ENCODE assay signal across 21 cellular contexts in the genomic region with DNA sequence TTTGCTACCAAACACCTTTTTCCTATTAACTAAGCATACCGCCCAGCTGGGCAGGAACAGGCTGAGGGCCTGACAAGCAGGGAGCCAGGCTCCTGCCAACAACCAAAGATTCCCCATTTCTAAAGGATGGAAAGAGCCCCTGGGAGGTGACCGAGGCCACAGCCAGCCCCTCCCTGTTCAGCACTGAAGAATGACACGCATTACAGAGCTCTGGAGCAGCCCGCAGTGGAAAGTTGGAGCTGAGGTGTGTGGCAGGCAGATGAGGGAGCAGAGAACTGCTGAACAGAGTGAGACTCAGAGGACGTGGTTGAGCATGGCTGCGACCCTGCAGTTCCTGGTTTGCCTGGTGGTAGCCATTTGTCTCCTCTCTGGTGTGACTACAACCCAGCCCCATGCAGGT. TPM values are rescaled to one million over a fixed set of nuclear protein-coding genes. Genes with fewer than 3 reads are reported as not detected.
DNase-seq lines count a peak whose midpoint lies in the region; ATAC-seq, FAIRE-seq and TF ChIP-seq lines count a peak whose summit lies in the region.
"Had no signal": no experiment of that assay in that cellular context is flagged by ENCODE, and none has a peak within 500 bp of the region (broad histone marks: within the 10 kb centered on the region; RNA-seq: fewer than 3 reads in every experiment).

A gene with protein sequence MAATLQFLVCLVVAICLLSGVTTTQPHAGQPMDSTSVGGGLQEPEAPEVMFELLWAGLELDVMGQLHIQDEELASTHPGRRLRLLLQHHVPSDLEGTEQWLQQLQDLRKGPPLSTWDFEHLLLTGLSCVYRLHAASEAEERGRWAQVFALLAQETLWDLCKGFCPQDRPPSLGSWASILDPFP (plus strand): TSS at position 223 of the 400 bp plus-strand sequence. CDS start 91 bp downstream, at position 314.

- H3K9ac ChIP-seq in K562 (ENCODE audit: insufficient read depth in 1 of 2, low read depth in 2 of 2, low read length in 2 of 2) (peak within 1 kb of the TSS in 1 of 2 experiments; percentile 52; a peak in 2 of 4 replicates), subcutaneous abdominal adipose tissue (ENCODE audit: low read length in 5 of 5) (no peak within 1 kb of the TSS)

- intact Hi-C loops in K562 (cut with micrococcal nuclease) = no loop called here
- intact Hi-C loops in body of pancreas (cut with DNase I) = no loop called here
- intact Hi-C loops in lower leg skin (cut with DNase I; ENCODE audit: low total_unique reads) = no loop called here

- peaks cover 0 to 14% of the 10 kb centered on the region in 2 experiments; a peak in 1 of 5 replicates for H3K4me1 ChIP-seq in K562 (replicated peaks in 1 of 2; ENCODE audit: control insufficient read depth in 2 of 2, insufficient read depth in 2 of 2, low read length in 2 of 2)
- peaks cover 0 to 32% (median 18%) of the 10 kb centered on the region in 5 donors for H3K4me1 ChIP-seq in subcutaneous abdominal adipose tissue (ENCODE audit: control insufficient read depth in 5 of 5, insufficient read depth in 5 of 5, low read length in 5 of 5)
- no peaks in the 10 kb centered on the region for H3K4me1 ChIP-seq in body of pancreas
- H3K4me1 ChIP-seq: uterus had no signal

- TF ChIP-seq RAD21 in K562 (CRISPR knock-in tag; conservative IDR thresholded peaks at IDR 0.05 in 1 of 2, IDR thresholded peaks at IDR 0.05 in 1 of 2) = no peak

- peaks cover 7% of the 10 kb centered on the region; the same call in 1 of the 3 replicates for H3K79me2 ChIP-seq in K562 (ENCODE audit: control insufficient read depth, insufficient read depth, low read length)

- H4K20me1 ChIP-seq in K562 (replicated peaks; ENCODE audit: control insufficient read depth, insufficient read depth, low read length) = no peaks in the 10 kb centered on the region

- in situ Hi-C loops in K562 (cut with MboI) = no loop called here

- H2AFZ ChIP-seq in K562 (ENCODE audit: low read depth, low read length) = no peak within 1 kb of the TSS

- no peak within 1 kb of the TSS for H3K4me2 ChIP-seq in K562 (ENCODE audit: insufficient read depth, low read length)

- peaks cover 38% of the 10 kb centered on the region for H3K36me3 ChIP-seq in K562 (ENCODE audit: control insufficient read depth, insufficient read depth, low read length)
- H3K36me3 ChIP-seq in subcutaneous abdominal adipose tissue (ENCODE audit: control insufficient read depth in 5 of 5, insufficient read depth in 5 of 5, low read length in 5 of 5) = peaks cover 4 to 42% (median 37%) of the 10 kb centered on the region in 5 donors
- H3K36me3 ChIP-seq in body of pancreas (replicated peaks in 1 of 2; ENCODE audit: insufficient read depth in 1 of 2, low read depth in 2 of 2) = peaks cover 10 to 22% of the 10 kb centered on the region in 2 donors
- H3K36me3 ChIP-seq: uterus had no signal

- TF ChIP-seq CTCF in K562 (IDR thresholded peaks at IDR 0.05 in 2 of 3, conservative IDR thresholded peaks at IDR 0.05 in 1 of 3; ENCODE audit: insufficient read depth in 2 of 3, low read depth in 1 of 3, low read length in 3 of 3) = no peak
- no peak for TF ChIP-seq CTCF in body of pancreas (IDR thresholded peaks at IDR 0.05)
- no peak for TF ChIP-seq CTCF in lower leg skin (IDR thresholded peaks at IDR 0.05)

- WGBS in K562 (ENCODE audit: insufficient coverage, low coverage, missing lambda C conversion rate) = 57% methylated on average over 6 of the region's 6 CpGs
- WGBS in body of pancreas, 2 donors = 59 to 66% methylated on average over 5 to 6 of the region's 6 CpGs
- 37 to 68% methylated on average over 6 of the region's 6 CpGs for WGBS in lower leg skin, 2 donors

- H3K9me1 ChIP-seq in K562 (ENCODE audit: control insufficient read depth, insufficient read depth, low read length) = no peaks in the 10 kb centered on the region

- peak within 1 kb of the TSS in 1 of 2 donors; percentile 29 for H3K27ac Mint-ChIP-seq in activated naive CD4-positive, alpha-beta T cell treated with anti-CD3 and anti-CD28 coated beads, Interleukin-2, amount 50 U/mL, for 72 hours
- H3K27ac Mint-ChIP-seq: activated naive CD4-positive, alpha-beta T cell treated with anti-CD3 and anti-CD28 coated beads for 36 hours; stimulated activated memory B cell treated with anti-CD40 and anti-IgM and Interleukin-4, amounts not matched to agents 10 μg/mL and 1 μg/mL and 100 μg/mL, for 72 hours had no signal

- H3K36me3 Mint-ChIP-seq in activated naive CD4-positive, alpha-beta T cell treated with anti-CD3 and anti-CD28 coated beads, Interleukin-2, amount 50 U/mL, for 72 hours = peaks cover 8 to 14% of the 10 kb centered on the region in 2 donors

- H3K9me3 ChIP-seq in K562 (replicated peaks; ENCODE audit: control insufficient read depth, insufficient read depth, low read depth, low read length) = no peaks in the 10 kb centered on the region
- peaks cover 0 to 4% (median 0%) of the 10 kb centered on the region in 5 donors for H3K9me3 ChIP-seq in subcutaneous abdominal adipose tissue (ENCODE audit: control insufficient read depth in 5 of 5, low read length in 5 of 5)
- H3K9me3 ChIP-seq in body of pancreas = no peaks in the 10 kb centered on the region
- H3K9me3 ChIP-seq: uterus had no signal

- CTCF ChIA-PET in K562 (lab: Yijun Ruan, JAX; ENCODE audit: low intra/inter-chr PET ratio) = no interaction called here

- POLR2A ChIA-PET in K562 (lab: Yijun Ruan, JAX) = interaction anchor here (0.6 to 4.2 kb wide), 8 partner anchors 9 to 74 kb away, joined by 3 to 35 read pairs (median 5); partner anchors contain the start of gene C1QTNF4

- no peak for FAIRE-seq in K562 (lab: Jason Lieb, UNC)
- FAIRE-seq: endometrium, small intestine had no signal

- H3K27ac ChIP-seq in K562 (ENCODE audit: extremely low read depth, low read depth, low read length) = no peak within 1 kb of the TSS
- no peak within 1 kb of the TSS for H3K27ac ChIP-seq in subcutaneous abdominal adipose tissue (ENCODE audit: low read depth, low read length)
- no peak within 1 kb of the TSS for H3K27ac ChIP-seq in body of pancreas
- H3K27ac ChIP-seq: uterus had no signal

- TF ChIP-seq POLR2A in K562 (conservative IDR thresholded peaks at IDR 0.05) (no peak), body of pancreas (IDR thresholded peaks at IDR 0.05) (no peak), lower leg skin (IDR thresholded peaks at IDR 0.05) (no peak)

- DNase-seq in activated naive CD4-positive, alpha-beta T cell treated with anti-CD3 and anti-CD28 coated beads, Interleukin-2, amount 50 U/mL, for 72 hours (ENCODE audit: low spot score in 2 of 2) = no peak
- DNase-seq in activated naive CD4-positive, alpha-beta T cell treated with Interleukin-2 at 50 U/mL for 16 hours = no peak
- no peak for DNase-seq in K562 (ENCODE audit: extremely low read depth in 1 of 4, low spot score in 3 of 4)
- DNase-seq in left lobe of liver (ENCODE audit: low spot score) = no peak
- no peak for DNase-seq in body of pancreas
- no peak for DNase-seq in lower leg skin (ENCODE audit: low spot score in 2 of 2)
- no peak for DNase-seq in cerebellum (ENCODE audit: low spot score)
- DNase-seq: activated naive CD4-positive, alpha-beta T cell treated with anti-CD3 and anti-CD28 coated beads for 36 hours; EL; foreskin melanocyte; NCI-H2107; occipital lobe; small intestine; uterus had no signal

- TF ChIP-seq EP300 in K562 (IDR thresholded peaks at IDR 0.05; ENCODE audit: low read length) = no peak

- ATAC-seq in activated naive CD4-positive, alpha-beta T cell treated with anti-CD3 and anti-CD28 coated beads, Interleukin-2, amount 50 U/mL, for 72 hours = peak; percentile 7 to 19
- ATAC-seq in K562 = peak; percentile 39
- ATAC-seq in left lobe of liver = peak; percentile 6
- ATAC-seq in body of pancreas = no peak
- ATAC-seq: stimulated activated memory B cell treated with anti-CD40 and anti-IgM and Interleukin-4, amounts not matched to agents 10 μg/mL and 1 μg/mL and 100 μg/mL, for 72 hours had no signal

- H3K4me3 ChIP-seq in K562 (no peak within 1 kb of the TSS), subcutaneous abdominal adipose tissue (ENCODE audit: low read depth in 1 of 5, low read length in 5 of 5) (peak within 1 kb of the TSS in 4 of 5 donors; percentile 1 to 27 (median 20)), body of pancreas (no peak within 1 kb of the TSS), lower leg skin (ENCODE audit: low read depth, poor library complexity, severe bottlenecking) (no peak within 1 kb of the TSS)
- H3K4me3 ChIP-seq: uterus had no signal

- BruUV-seq in K562 (replicated peaks; lab: Mats Ljungman, UMichigan) = no TSS peak

- H3K9me3 Mint-ChIP-seq in activated naive CD4-positive, alpha-beta T cell treated with anti-CD3 and anti-CD28 coated beads, Interleukin-2, amount 50 U/mL, for 72 hours = no peaks in the 10 kb centered on the region
- H3K9me3 Mint-ChIP-seq: activated naive CD4-positive, alpha-beta T cell treated with anti-CD3 and anti-CD28 coated beads for 36 hours; stimulated activated memory B cell treated with anti-CD40 and anti-IgM and Interleukin-4, amounts not matched to agents 10 μg/mL and 1 μg/mL and 100 μg/mL, for 72 hours had no signal

- no peaks in the 10 kb centered on the region for H3K27me3 ChIP-seq in K562 (ENCODE audit: control insufficient read depth in 2 of 2, insufficient read depth in 2 of 2, low read length in 2 of 2)
- peaks cover 0 to 13% (median 0%) of the 10 kb centered on the region in 5 donors for H3K27me3 ChIP-seq in subcutaneous abdominal adipose tissue (ENCODE audit: control insufficient read depth in 5 of 5, insufficient read depth in 4 of 5, low read length in 5 of 5)
- H3K27me3 ChIP-seq in body of pancreas = peaks cover 0 to 10% of the 10 kb centered on the region in 2 donors
- H3K27me3 ChIP-seq: uterus had no signal

RNA-seq across cellular contexts. Expression of the gene that starts here (rescaled TPM):
- total RNA-seq in activated naive CD4-positive, alpha-beta T cell treated with anti-CD3 and anti-CD28 coated beads, Interleukin-2, amount 50 U/mL, for 72 hours = under 1 TPM in 1 of 2 donors, not detected in 1; 0.18 TPM
- total RNA-seq in K562 (2011; cell fraction: chromatin; rRNA removed; ENCODE audit: low replicate concordance) = 0.49 and 0.51 TPM in 2 replicates
- 0.26 and 0.50 TPM in 2 replicates for total RNA-seq in K562 (2011; cell fraction: nucleolus; rRNA removed)
- 0.61 TPM in 1 of 2 replicates, not detected in the other for total RNA-seq in K562 (2011; cell fraction: nucleoplasm; rRNA removed)
- total RNA-seq in K562 (2014; rRNA removed) (0.14 TPM in 1 of 2 replicates, not detected in the other), K562 (2014; rRNA removed; fragmentation: Illumina TruSeq; extraction: Trizol) (not detected in 2 replicates), K562 (2015; rRNA removed; fragmentation: Illumina TruSeq; extraction: Trizol) (not detected in 2 replicates), K562 (2021) (not detected in 2 replicates), left lobe of liver (not detected), body of pancreas (under 1 TPM in 1 of 2 donors, not detected in 1; 0.66 TPM), lower leg skin (1 to 10 TPM in 2 of 4 donors, under 1 TPM in 1, not detected in 1; 0.46 to 6.3 (median 1.4) TPM), cerebellum (not detected)
- polyA plus RNA-seq in K562 (2011; rRNA removed) (not detected in 2 replicates), K562 (2014; fragmentation: Illumina TruSeq; extraction: Trizol) (not detected in 2 replicates), K562 (2014; fragmentation: Nextera tagmentation; extraction: Ambion mirVana) (not detected), K562 (2014; rRNA removed) (0.05 TPM in 1 of 2 replicates, not detected in the other)
- not detected in 2 replicates for polyA plus RNA-seq in K562 (2011; cell fraction: cytosol; rRNA removed)
- 0.51 TPM in 1 of 2 replicates, not detected in the other for polyA plus RNA-seq in K562 (2011; cell fraction: nucleus; rRNA removed)
- not detected in 2 replicates for polyA plus RNA-seq in K562 (2012)
- 0.14 TPM in 1 of 2 replicates, not detected in the other for polyA minus RNA-seq in K562 (2011; rRNA and poly(A)+ RNA removed)
- polyA minus RNA-seq in K562 (2011; cell fraction: cytosol; rRNA and poly(A)+ RNA removed) = not detected in 2 replicates
- 0.13 and 0.44 TPM in 2 replicates for polyA minus RNA-seq in K562 (2011; cell fraction: nucleus; rRNA and poly(A)+ RNA removed)
- total RNA-seq: activated naive CD4-positive, alpha-beta T cell treated with anti-CD3 and anti-CD28 coated beads for 36 hours; bronchial epithelial cell; HT-29; RPMI7951; T-helper 1 cell treated with Interleukin-12 subunit alpha and Interleukin-12 subunit beta and Interleukin-4 antibody, amounts not matched to agents 30 ng/mL and 1 ng/mL, for 36 hours had no signal

Comparison
In these comparisons a context has a peak if more than half of its experiments do, and no peak if none do; other contexts are left out.
1. Peak in ATAC-seq in activated naive CD4-positive, alpha-beta T cell treated with anti-CD3 and anti-CD28 coated beads, Interleukin-2, amount 50 U/mL, for 72 hours; RNA of the gene not detected or under 1 TPM.
2. Peak in ATAC-seq in K562; RNA of the gene not detected or under 1 TPM.
3. Peak in ATAC-seq in left lobe of liver; RNA of the gene not detected or under 1 TPM.
4. H3K4me3 ChIP-seq: peak in subcutaneous abdominal adipose tissue (4 of 5); none in K562 (single experiment), body of pancreas (0 of 2) and lower leg skin (single experiment).